ENCODE assay signal across 23 cellular contexts in genomic region chr5:2729189-2729588, GRCh38. TPM values are rescaled to one million over a fixed set of nuclear protein-coding genes. Genes with fewer than 3 reads are reported as not detected.
"Had no signal": no experiment of that assay in that cellular context is flagged by ENCODE, and none has a peak within 500 bp of the region (broad histone marks: within the 10 kb centered on the region; RNA-seq: fewer than 3 reads in every experiment).

No MANE protein-coding gene starts in this region.

- ATAC-seq: effector memory CD8-positive, alpha-beta T cell; esophagus mucosa; gastrocnemius medialis; heart right ventricle; left colon; left lobe of liver; lower lobe of right lung; mucosa of descending colon; naive thymus-derived CD8-positive, alpha-beta T cell had no signal

- H3K4me3 ChIP-seq: coronary artery, dorsolateral prefrontal cortex, esophagus squamous epithelium, gastrocnemius medialis, heart right ventricle, left ventricle myocardium inferior, lower lobe of right lung, mucosa of descending colon had no signal

- DNase-seq: dermis blood vessel endothelial cell; dorsolateral prefrontal cortex; effector CD8-positive, alpha-beta T cell; effector memory CD8-positive, alpha-beta T cell; endodermal cell; erythroblast; esophagus squamous epithelium; foreskin fibroblast; foreskin melanocyte; gastrocnemius medialis; glutamatergic neuron; heart right ventricle; hippocampal formation; left colon; left ventricle myocardium inferior; lower lobe of right lung; mesenchymal stem cell; mucosa of descending colon; naive B cell; naive thymus-derived CD8-positive, alpha-beta T cell had no signal

RNA-seq across cellular contexts. Expression of gene IRX2, which starts 22.3 kb away (rescaled TPM):
- total RNA-seq: left lobe of liver; naive thymus-derived CD8-positive, alpha-beta T cell had no signal
